In genomic region chr20:4664691-4665360, GRCh38 we compare ENCODE assay signal across 16 cellular contexts. TPM values are rescaled to one million over a fixed set of nuclear protein-coding genes. Genes with fewer than 3 reads are reported as not detected.
DNase-seq lines count a peak whose midpoint lies in the region; ATAC-seq and TF ChIP-seq lines count a peak whose summit lies in the region.
"Had no signal": no experiment of that assay in that cellular context is flagged by ENCODE, and none has a peak within 500 bp of the region (broad histone marks: within the 10 kb centered on the region; RNA-seq: fewer than 3 reads in every experiment).

No MANE protein-coding gene starts in this region.

- peaks cover 58% of the 10 kb centered on the region for H3K4me1 Mint-ChIP-seq in activated CD4-positive, alpha-beta T cell treated with anti-CD3 and anti-CD28 coated beads, Interleukin-2, amount 10 ng/mL, durations not matched to agents 7 days and 5 days
- H3K4me1 Mint-ChIP-seq in dendritic cell treated with granulocyte-macrophage colony-stimulating factor and Interleukin-4, amounts not matched to agents 40 ng/mL and 50 ng/mL, for 4 days (ENCODE audit: low read depth) = peaks cover 50% of the 10 kb centered on the region

- no peak for TF ChIP-seq CTCF in RWPE2 (IDR thresholded peaks at IDR 0.05; ENCODE audit: poor library complexity, severe bottlenecking)

- intact Hi-C loops in dendritic cell treated with granulocyte-macrophage colony-stimulating factor and Interleukin-4, amounts not matched to agents 40 ng/mL and 50 ng/mL, for 4 days (cut with micrococcal nuclease) = loop anchor here (5.0 kb wide), 1 partner anchor 53 kb away; no protein-coding TSS in a partner anchor

- CTCF ChIA-PET in activated CD4-positive, alpha-beta T cell treated with anti-CD3 and anti-CD28 coated beads, Interleukin-2, amount 10 ng/mL, durations not matched to agents 7 days and 5 days (lab: Charles Lee) = interaction anchor here (0.9 to 1.6 kb wide), 6 partner anchors 10 to 55 kb away, joined by 3 to 5 read pairs (median 3); no protein-coding TSS in a partner anchor

- no peak overlapping the region for H3K4me3 ChIP-seq in RWPE2 (ENCODE audit: severe bottlenecking)
- H3K4me3 ChIP-seq in skin epidermis = no peak overlapping the region
- H3K4me3 ChIP-seq: sigmoid colon had no signal

- H3K36me3 ChIP-seq in RWPE2 (ENCODE audit: low read depth) = no peaks in the 10 kb centered on the region
- H3K36me3 ChIP-seq: sigmoid colon had no signal

- H3K27me3 ChIP-seq in RWPE2 (ENCODE audit: insufficient read depth, poor library complexity, severe bottlenecking) = no peaks in the 10 kb centered on the region
- H3K27me3 ChIP-seq: sigmoid colon had no signal

- peaks cover 29% of the 10 kb centered on the region for H3K4me1 ChIP-seq in RWPE2 (ENCODE audit: insufficient read depth, poor library complexity, severe bottlenecking)
- H3K4me1 ChIP-seq: sigmoid colon had no signal

- peaks cover 13% of the 10 kb centered on the region for H3K36me3 Mint-ChIP-seq in activated CD4-positive, alpha-beta T cell treated with anti-CD3 and anti-CD28 coated beads, Interleukin-2, amount 10 ng/mL, durations not matched to agents 7 days and 5 days (ENCODE audit: low read depth)
- H3K36me3 Mint-ChIP-seq in dendritic cell treated with granulocyte-macrophage colony-stimulating factor and Interleukin-4, amounts not matched to agents 40 ng/mL and 50 ng/mL, for 4 days (ENCODE audit: low read depth) = no peaks in the 10 kb centered on the region

- ATAC-seq in RWPE2 (ENCODE audit: low read depth) = no peak
- ATAC-seq in GM19035 (IDR thresholded peaks at IDR 0.05; ENCODE audit: unreplicated experiment) = no peak
- ATAC-seq: Panc1 had no signal

- H3K9me3 ChIP-seq in RWPE2 (ENCODE audit: severe bottlenecking) = no peaks in the 10 kb centered on the region
- H3K9me3 ChIP-seq: sigmoid colon had no signal

- H3K27me3 Mint-ChIP-seq in activated CD4-positive, alpha-beta T cell treated with anti-CD3 and anti-CD28 coated beads, Interleukin-2, amount 10 ng/mL, durations not matched to agents 7 days and 5 days = no peaks in the 10 kb centered on the region
- no peaks in the 10 kb centered on the region for H3K27me3 Mint-ChIP-seq in dendritic cell treated with granulocyte-macrophage colony-stimulating factor and Interleukin-4, amounts not matched to agents 40 ng/mL and 50 ng/mL, for 4 days
- H3K27me3 Mint-ChIP-seq: naive thymus-derived CD4-positive, alpha-beta T cell; stimulated activated naive CD8-positive, alpha-beta T cell treated with anti-CD3 and anti-CD28 coated beads, Interleukin-15, amount 100 ng/mL, for 72 hours had no signal

- H3K4me3 Mint-ChIP-seq in activated CD4-positive, alpha-beta T cell treated with anti-CD3 and anti-CD28 coated beads, Interleukin-2, amount 10 ng/mL, durations not matched to agents 7 days and 5 days = no peak overlapping the region
- no peak overlapping the region for H3K4me3 Mint-ChIP-seq in dendritic cell treated with granulocyte-macrophage colony-stimulating factor and Interleukin-4, amounts not matched to agents 40 ng/mL and 50 ng/mL, for 4 days

- peak overlapping the region; percentile 85 for H3K27ac Mint-ChIP-seq in activated CD4-positive, alpha-beta T cell treated with anti-CD3 and anti-CD28 coated beads, Interleukin-2, amount 10 ng/mL, durations not matched to agents 7 days and 5 days
- H3K27ac Mint-ChIP-seq in dendritic cell treated with granulocyte-macrophage colony-stimulating factor and Interleukin-4, amounts not matched to agents 40 ng/mL and 50 ng/mL, for 4 days = peak overlapping the region; percentile 85

- H3K9me3 Mint-ChIP-seq in activated CD4-positive, alpha-beta T cell treated with anti-CD3 and anti-CD28 coated beads, Interleukin-2, amount 10 ng/mL, durations not matched to agents 7 days and 5 days = peaks cover 10% of the 10 kb centered on the region
- H3K9me3 Mint-ChIP-seq in dendritic cell treated with granulocyte-macrophage colony-stimulating factor and Interleukin-4, amounts not matched to agents 40 ng/mL and 50 ng/mL, for 4 days = no peaks in the 10 kb centered on the region

- POLR2A ChIA-PET in activated CD4-positive, alpha-beta T cell treated with anti-CD3 and anti-CD28 coated beads, Interleukin-2, amount 10 ng/mL, durations not matched to agents 7 days and 5 days (lab: Charles Lee) = no interaction called here

- H3K27ac ChIP-seq in RWPE2 (ENCODE audit: poor library complexity, severe bottlenecking) (peak overlapping the region; percentile 95), skin epidermis (peak overlapping the region in 19 of 21 experiments; percentile 4 to 89 (median 60))

- DNase-seq in activated CD4-positive, alpha-beta T cell treated with anti-CD3 and anti-CD28 coated beads, Interleukin-2, amount 10 ng/mL, durations not matched to agents 7 days and 5 days = no peak
- no peak for DNase-seq in activated CD4-positive, alpha-beta T cell treated with anti-CD3 and anti-CD28 coated beads, Interleukin-2, amount 50 U/mL, for 48 hours
- DNase-seq in RWPE2 (ENCODE audit: low spot score) (no peak), activated gamma-delta T cell treated with Interleukin-2 at 50 U/mL for 16 hours (no peak)
- no peak for DNase-seq in stimulated activated CD4-positive, alpha-beta T cell treated with anti-CD3 and anti-CD28 coated beads, Interleukin-4, amount 100 ng/mL, for 1 hour
- DNase-seq: ACHN; hippocampal formation; naive thymus-derived CD4-positive, alpha-beta T cell; NCI-H1694 treated with DMSO at 0.1 percent for 48 hours; NCI-H510A treated with DMSO at 0.1 percent for 48 hours; sigmoid colon; stimulated activated naive CD8-positive, alpha-beta T cell treated with anti-CD3 and anti-CD28 coated beads, Interleukin-15, amount 100 ng/mL, for 72 hours had no signal

RNA-seq across cellular contexts. Expression of gene PRNP, which starts 21.4 kb away (rescaled TPM):
- 10 to 100 TPM; 46.0 to 51.8 TPM for total RNA-seq in activated CD4-positive, alpha-beta T cell treated with anti-CD3 and anti-CD28 coated beads, Interleukin-2, amount 10 ng/mL, durations not matched to agents 7 days and 5 days

RNA-seq across cellular contexts. Expression of gene PRND, which starts 56.9 kb away (rescaled TPM):
- total RNA-seq in activated CD4-positive, alpha-beta T cell treated with anti-CD3 and anti-CD28 coated beads, Interleukin-2, amount 10 ng/mL, durations not matched to agents 7 days and 5 days = not detected
